21 cellular contexts compared by ENCODE assay signal in genomic region chr22:50576806-50577696, GRCh38. TPM values are rescaled to one million over a fixed set of nuclear protein-coding genes. Genes with fewer than 3 reads are reported as not detected.
A peak's percentile ranks its signal among the peaks of the same experiment; 100 is the strongest.
DNase-seq lines count a peak whose midpoint lies in the region; ATAC-seq and TF ChIP-seq lines count a peak whose summit lies in the region.
"Had no signal": no experiment of that assay in that cellular context is flagged by ENCODE, and none has a peak within 500 bp of the region (broad histone marks: within the 10 kb centered on the region; RNA-seq: fewer than 3 reads in every experiment).

No MANE protein-coding gene starts in this region.

- no peaks in the 10 kb centered on the region for H3K27me3 Mint-ChIP-seq in activated naive CD8-positive, alpha-beta T cell treated with anti-CD3 and anti-CD28 coated beads, Interleukin-2, amount 10 ng/mL, durations not matched to agents 7 days and 5 days
- H3K27me3 Mint-ChIP-seq in activated naive CD8-positive, alpha-beta T cell treated with anti-CD3 and anti-CD28 coated beads for 36 hours = no peaks in the 10 kb centered on the region
- H3K27me3 Mint-ChIP-seq in T-helper 17 cell = no peaks in the 10 kb centered on the region
- peaks cover 2% of the 10 kb centered on the region for H3K27me3 Mint-ChIP-seq in glutamatergic neuron (ENCODE audit: unreplicated experiment)
- no peaks in the 10 kb centered on the region for H3K27me3 Mint-ChIP-seq in stimulated activated naive B cell treated with anti-CD40 and anti-IgM and Interleukin-4, amounts not matched to agents 10 μg/mL and 1 μg/mL and 100 μg/mL, for 72 hours
- H3K27me3 Mint-ChIP-seq: activated B cell treated with CpG ODN at 0.5 μM for 24 hours; CD4-positive, alpha-beta memory T cell had no signal

- no peak for DNase-seq in activated naive CD8-positive, alpha-beta T cell treated with anti-CD3 and anti-CD28 coated beads, Interleukin-2, amount 10 ng/mL, durations not matched to agents 7 days and 5 days
- no peak for DNase-seq in activated naive CD8-positive, alpha-beta T cell treated with anti-CD3 and anti-CD28 coated beads for 36 hours
- DNase-seq in T-helper 17 cell = no peak
- no peak for DNase-seq in glutamatergic neuron
- DNase-seq in stimulated activated naive B cell treated with anti-CD40 and anti-IgM and Interleukin-4, amounts not matched to agents 10 μg/mL and 1 μg/mL and 100 μg/mL, for 72 hours = no peak
- DNase-seq in DMS53 treated with DMSO at 0.1 percent for 48 hours (lab: John Stamatoyannopoulos, UW; ENCODE audit: unreplicated experiment) = no peak
- DNase-seq in NCI-H446 treated with DMSO at 0.1 percent for 48 hours (lab: John Stamatoyannopoulos, UW) = no peak
- DNase-seq: activated B cell treated with CpG ODN at 0.5 μM for 24 hours; activated gamma-delta T cell; CD4-positive, alpha-beta memory T cell; DND-41; left lung; MV-4-11; NCI-H187 treated with DMSO at 0.1 percent for 48 hours; occipital lobe had no signal

- no peak for ATAC-seq in activated naive CD8-positive, alpha-beta T cell treated with anti-CD3 and anti-CD28 coated beads, Interleukin-2, amount 10 ng/mL, durations not matched to agents 7 days and 5 days (ENCODE audit: low read depth)
- no peak for ATAC-seq in T-helper 17 cell
- ATAC-seq in stimulated activated naive B cell treated with anti-CD40 and anti-IgM and Interleukin-4, amounts not matched to agents 10 μg/mL and 1 μg/mL and 100 μg/mL, for 72 hours (replicated peaks) = no peak
- no peak for ATAC-seq in HG02763 (IDR thresholded peaks at IDR 0.05; ENCODE audit: unreplicated experiment)
- ATAC-seq: sciatic nerve had no signal

- POLR2A ChIA-PET in activated naive CD8-positive, alpha-beta T cell treated with anti-CD3 and anti-CD28 coated beads, Interleukin-2, amount 10 ng/mL, durations not matched to agents 7 days and 5 days (lab: Charles Lee) = interaction anchor here (0.6 to 9.8 kb wide), 10 partner anchors 11 to 208 kb away, joined by 3 to 93 read pairs (median 5); partner anchors contain the start of genes SCO2, SYCE3 and TYMP

- peaks cover 27% of the 10 kb centered on the region for H3K36me3 Mint-ChIP-seq in activated naive CD8-positive, alpha-beta T cell treated with anti-CD3 and anti-CD28 coated beads, Interleukin-2, amount 10 ng/mL, durations not matched to agents 7 days and 5 days
- H3K36me3 Mint-ChIP-seq in activated naive CD8-positive, alpha-beta T cell treated with anti-CD3 and anti-CD28 coated beads for 36 hours = peaks cover 18% of the 10 kb centered on the region
- H3K36me3 Mint-ChIP-seq in T-helper 17 cell (ENCODE audit: low read depth) (no peaks in the 10 kb centered on the region), glutamatergic neuron (ENCODE audit: unreplicated experiment) (no peaks in the 10 kb centered on the region)
- peaks cover 42 to 57% of the 10 kb centered on the region in 2 donors for H3K36me3 Mint-ChIP-seq in stimulated activated naive B cell treated with anti-CD40 and anti-IgM and Interleukin-4, amounts not matched to agents 10 μg/mL and 1 μg/mL and 100 μg/mL, for 72 hours

- H3K4me1 Mint-ChIP-seq in activated naive CD8-positive, alpha-beta T cell treated with anti-CD3 and anti-CD28 coated beads, Interleukin-2, amount 10 ng/mL, durations not matched to agents 7 days and 5 days = peaks cover 18% of the 10 kb centered on the region
- H3K4me1 Mint-ChIP-seq in activated naive CD8-positive, alpha-beta T cell treated with anti-CD3 and anti-CD28 coated beads for 36 hours = peaks cover 20% of the 10 kb centered on the region
- H3K4me1 Mint-ChIP-seq in T-helper 17 cell (peaks cover 14% of the 10 kb centered on the region), glutamatergic neuron (ENCODE audit: low read depth, unreplicated experiment) (peaks cover 14% of the 10 kb centered on the region)
- peaks cover 14 to 23% of the 10 kb centered on the region in 2 donors for H3K4me1 Mint-ChIP-seq in stimulated activated naive B cell treated with anti-CD40 and anti-IgM and Interleukin-4, amounts not matched to agents 10 μg/mL and 1 μg/mL and 100 μg/mL, for 72 hours

- H3K4me3 Mint-ChIP-seq in activated naive CD8-positive, alpha-beta T cell treated with anti-CD3 and anti-CD28 coated beads, Interleukin-2, amount 10 ng/mL, durations not matched to agents 7 days and 5 days = peak overlapping the region; percentile 58
- no peak overlapping the region for H3K4me3 Mint-ChIP-seq in activated naive CD8-positive, alpha-beta T cell treated with anti-CD3 and anti-CD28 coated beads for 36 hours
- peak overlapping the region; percentile 31 for H3K4me3 Mint-ChIP-seq in T-helper 17 cell
- H3K4me3 Mint-ChIP-seq in glutamatergic neuron (ENCODE audit: unreplicated experiment) = peak overlapping the region; percentile 42
- no peak overlapping the region for H3K4me3 Mint-ChIP-seq in stimulated activated naive B cell treated with anti-CD40 and anti-IgM and Interleukin-4, amounts not matched to agents 10 μg/mL and 1 μg/mL and 100 μg/mL, for 72 hours
- H3K4me3 Mint-ChIP-seq: activated B cell treated with CpG ODN at 0.5 μM for 24 hours, H9 had no signal

- no peaks in the 10 kb centered on the region for H3K9me3 Mint-ChIP-seq in activated naive CD8-positive, alpha-beta T cell treated with anti-CD3 and anti-CD28 coated beads, Interleukin-2, amount 10 ng/mL, durations not matched to agents 7 days and 5 days
- no peaks in the 10 kb centered on the region for H3K9me3 Mint-ChIP-seq in activated naive CD8-positive, alpha-beta T cell treated with anti-CD3 and anti-CD28 coated beads for 36 hours
- peaks cover 12% of the 10 kb centered on the region for H3K9me3 Mint-ChIP-seq in glutamatergic neuron (ENCODE audit: unreplicated experiment)
- no peaks in the 10 kb centered on the region for H3K9me3 Mint-ChIP-seq in stimulated activated naive B cell treated with anti-CD40 and anti-IgM and Interleukin-4, amounts not matched to agents 10 μg/mL and 1 μg/mL and 100 μg/mL, for 72 hours
- H3K9me3 Mint-ChIP-seq: activated B cell treated with CpG ODN at 0.5 μM for 24 hours; CD4-positive, alpha-beta memory T cell; H9 had no signal

- H3K9me3 ChIP-seq in T-helper 17 cell (ENCODE audit: control insufficient read depth, low read length, poor library complexity, severe bottlenecking) = no peaks in the 10 kb centered on the region
- H3K9me3 ChIP-seq: left lung had no signal

- H3K27ac Mint-ChIP-seq in activated naive CD8-positive, alpha-beta T cell treated with anti-CD3 and anti-CD28 coated beads, Interleukin-2, amount 10 ng/mL, durations not matched to agents 7 days and 5 days = peak overlapping the region; percentile 80
- no peak overlapping the region for H3K27ac Mint-ChIP-seq in activated naive CD8-positive, alpha-beta T cell treated with anti-CD3 and anti-CD28 coated beads for 36 hours
- H3K27ac Mint-ChIP-seq in T-helper 17 cell (no peak overlapping the region), glutamatergic neuron (ENCODE audit: unreplicated experiment) (no peak overlapping the region)
- peak overlapping the region; percentile 56 for H3K27ac Mint-ChIP-seq in stimulated activated naive B cell treated with anti-CD40 and anti-IgM and Interleukin-4, amounts not matched to agents 10 μg/mL and 1 μg/mL and 100 μg/mL, for 72 hours
- H3K27ac Mint-ChIP-seq: activated B cell treated with CpG ODN at 0.5 μM for 24 hours had no signal

- no peak for TF ChIP-seq CTCF in glutamatergic neuron (IDR thresholded peaks at IDR 0.05; ENCODE audit: partially characterized antibody, unreplicated experiment)

RNA-seq across cellular contexts. Expression of gene CPT1B, which starts 1.2 kb away (rescaled TPM):
- 10 to 100 TPM; 85.2 to 95.4 TPM for total RNA-seq in activated naive CD8-positive, alpha-beta T cell treated with anti-CD3 and anti-CD28 coated beads, Interleukin-2, amount 10 ng/mL, durations not matched to agents 7 days and 5 days
- 10 to 100 TPM; 33.6 to 33.7 TPM for total RNA-seq in activated naive CD8-positive, alpha-beta T cell treated with anti-CD3 and anti-CD28 coated beads for 36 hours
- total RNA-seq in T-helper 17 cell (10 to 100 TPM; 40.0 to 59.5 TPM), glutamatergic neuron (ENCODE audit: unreplicated experiment) (118 TPM)

RNA-seq across cellular contexts. Expression of gene CHKB, which starts 5.6 kb away (rescaled TPM):
- 100 to 1,000 TPM; 132 to 137 TPM for total RNA-seq in activated naive CD8-positive, alpha-beta T cell treated with anti-CD3 and anti-CD28 coated beads, Interleukin-2, amount 10 ng/mL, durations not matched to agents 7 days and 5 days
- 10 to 100 TPM; 57.3 to 60.3 TPM for total RNA-seq in activated naive CD8-positive, alpha-beta T cell treated with anti-CD3 and anti-CD28 coated beads for 36 hours
- total RNA-seq in T-helper 17 cell = 100 to 1,000 TPM; 133 to 181 TPM
- 147 TPM for total RNA-seq in glutamatergic neuron (ENCODE audit: unreplicated experiment)

RNA-seq across cellular contexts. Expression of gene SYCE3, which starts 14.3 kb away (rescaled TPM):
- total RNA-seq in activated naive CD8-positive, alpha-beta T cell treated with anti-CD3 and anti-CD28 coated beads, Interleukin-2, amount 10 ng/mL, durations not matched to agents 7 days and 5 days = 1 to 10 TPM in 1 of 2 experiments, under 1 TPM in 1; 0.79 to 1.1 TPM
- 1 to 10 TPM; 1.3 to 1.9 TPM for total RNA-seq in activated naive CD8-positive, alpha-beta T cell treated with anti-CD3 and anti-CD28 coated beads for 36 hours
- total RNA-seq in T-helper 17 cell (not detected), glutamatergic neuron (ENCODE audit: unreplicated experiment) (not detected)
- total RNA-seq: activated B cell treated with CpG ODN at 0.5 μM for 24 hours; CD4-positive, alpha-beta memory T cell; fibroblast of villous mesenchyme; left lung; mucosa of gallbladder; occipital lobe; sciatic nerve; urinary bladder had no signal

RNA-seq across cellular contexts. Expression of gene MAPK8IP2, which starts 23.5 kb away (rescaled TPM):
- under 1 TPM; 0.28 to 0.39 TPM for total RNA-seq in activated naive CD8-positive, alpha-beta T cell treated with anti-CD3 and anti-CD28 coated beads, Interleukin-2, amount 10 ng/mL, durations not matched to agents 7 days and 5 days
- under 1 TPM; 0.16 to 0.21 TPM for total RNA-seq in activated naive CD8-positive, alpha-beta T cell treated with anti-CD3 and anti-CD28 coated beads for 36 hours
- total RNA-seq in T-helper 17 cell = under 1 TPM; 0.08 to 0.17 TPM
- 143 TPM for total RNA-seq in glutamatergic neuron (ENCODE audit: unreplicated experiment)

RNA-seq across cellular contexts. Expression of gene KLHDC7B, which starts 31.4 kb away (rescaled TPM):
- total RNA-seq in activated naive CD8-positive, alpha-beta T cell treated with anti-CD3 and anti-CD28 coated beads, Interleukin-2, amount 10 ng/mL, durations not matched to agents 7 days and 5 days = 10 to 100 TPM; 18.8 to 21.9 TPM
- 10 to 100 TPM; 15.1 to 15.9 TPM for total RNA-seq in activated naive CD8-positive, alpha-beta T cell treated with anti-CD3 and anti-CD28 coated beads for 36 hours
- total RNA-seq in T-helper 17 cell (1 to 10 TPM; 3.8 to 5.1 TPM), glutamatergic neuron (ENCODE audit: unreplicated experiment) (0.12 TPM)
- total RNA-seq: fibroblast of villous mesenchyme, H9, occipital lobe had no signal

Comparison
In these comparisons a context has a peak if more than half of its experiments do, and no peak if none do; other contexts are left out.
1. H3K27ac Mint-ChIP-seq: peak in activated naive CD8-positive, alpha-beta T cell treated with anti-CD3 and anti-CD28 coated beads, Interleukin-2, amount 10 ng/mL, durations not matched to agents 7 days and 5 days (single experiment) and stimulated activated naive B cell treated with anti-CD40 and anti-IgM and Interleukin-4, amounts not matched to agents 10 μg/mL and 1 μg/mL and 100 μg/mL, for 72 hours (single experiment); none in activated naive CD8-positive, alpha-beta T cell treated with anti-CD3 and anti-CD28 coated beads for 36 hours (single experiment), T-helper 17 cell (single experiment) and glutamatergic neuron (single experiment).
2. H3K4me3 Mint-ChIP-seq: peak in activated naive CD8-positive, alpha-beta T cell treated with anti-CD3 and anti-CD28 coated beads, Interleukin-2, amount 10 ng/mL, durations not matched to agents 7 days and 5 days (single experiment), T-helper 17 cell (single experiment) and glutamatergic neuron (single experiment); none in activated naive CD8-positive, alpha-beta T cell treated with anti-CD3 and anti-CD28 coated beads for 36 hours (single experiment) and stimulated activated naive B cell treated with anti-CD40 and anti-IgM and Interleukin-4, amounts not matched to agents 10 μg/mL and 1 μg/mL and 100 μg/mL, for 72 hours (0 of 2).